ENCODE assay signal across 1 cellular context in genomic region chr17:63929860-63930766, GRCh38.
TF ChIP-seq lines count a peak whose summit lies in the region.

No MANE protein-coding gene starts in this region.

TF ChIP-seq in HepG2, 621 proteins besides CTCF, POLR2A, EP300 and RAD21:
- no peak for TF ChIP-seq ZKSCAN1 (IDR thresholded peaks at IDR 0.05; ENCODE audit: low read length)
- no peak for TF ChIP-seq BCL3 (CRISPR knock-in tag; IDR thresholded peaks at IDR 0.05)
- no peak for TF ChIP-seq SP5 (CRISPR knock-in tag; IDR thresholded peaks at IDR 0.05; ENCODE audit: borderline replicate concordance, low read depth)
- peak; percentile 60; the same call in 1 of the 2 replicates for TF ChIP-seq BCL6 (CRISPR knock-in tag; IDR thresholded peaks at IDR 0.05)
- TF ChIP-seq ZNF484 (CRISPR knock-in tag; IDR thresholded peaks at IDR 0.05; ENCODE audit: borderline replicate concordance, low read depth) = no peak
- TF ChIP-seq CSRNP1 (CRISPR knock-in tag; IDR thresholded peaks at IDR 0.05) = 0 out of 2 replicates have a peak, but pooled peaks have one; percentile 32
- no peak for TF ChIP-seq AGO2 (optimal IDR thresholded peaks at IDR 0.05; ENCODE audit: low read depth, low read length)
- no peak for TF ChIP-seq ISX (CRISPR knock-in tag; conservative IDR thresholded peaks at IDR 0.05)
- TF ChIP-seq ZNF501 (CRISPR knock-in tag; IDR thresholded peaks at IDR 0.05) = 0 out of 2 replicates have a peak, but pooled peaks have one; percentile 20
- no peak for TF ChIP-seq MTERF4 (CRISPR knock-in tag; IDR thresholded peaks at IDR 0.05)
- no peak for TF ChIP-seq ZUFSP (CRISPR knock-in tag; IDR thresholded peaks at IDR 0.05; ENCODE audit: borderline replicate concordance)
- no peak for TF ChIP-seq ZMYM2 (CRISPR knock-in tag; IDR thresholded peaks at IDR 0.05)
